ENCODE assay signal across 8 cellular contexts in genomic region chr14:74038015-74038859, GRCh38. TPM values are rescaled to one million over a fixed set of nuclear protein-coding genes. Genes with fewer than 3 reads are reported as not detected.
DNase-seq lines count a peak whose midpoint lies in the region; ATAC-seq and TF ChIP-seq lines count a peak whose summit lies in the region.

No MANE protein-coding gene starts in this region.

- DNase-seq in DND-41, result peak; percentile 22
- DNase-seq in Jurkat, Clone E6-1 (ENCODE audit: low read depth, low spot score), result peak; percentile 66
- DNase-seq in coronary artery (ENCODE audit: low spot score), result no peak
- peak in 1 of 3 donors; percentile 43 for DNase-seq in mucosa of descending colon
- no peak for DNase-seq in MG63
- no peak for DNase-seq in activated CD4-positive, alpha-beta T cell treated with anti-CD3 and anti-CD28 coated beads for 48 hours

- no peaks in the 10 kb centered on the region for H4K20me1 ChIP-seq in DND-41 (ENCODE audit: insufficient read depth, low read length)
- no peaks in the 10 kb centered on the region for H4K20me1 ChIP-seq in OCI-LY3 (ENCODE audit: insufficient read depth, low read length)

- H3K27me3 ChIP-seq in DND-41 (ENCODE audit: insufficient read depth, low read length, poor library complexity) (no peaks in the 10 kb centered on the region), OCI-LY3 (ENCODE audit: low read depth, low read length) (no peaks in the 10 kb centered on the region), MG63 (no peaks in the 10 kb centered on the region)

- H3K9me3 ChIP-seq in DND-41 (ENCODE audit: insufficient read depth, low read length, severe bottlenecking) (no peaks in the 10 kb centered on the region), OCI-LY3 (ENCODE audit: insufficient read depth, low read length) (no peaks in the 10 kb centered on the region), mucosa of descending colon (no peaks in the 10 kb centered on the region), MG63 (no peaks in the 10 kb centered on the region)

- H3K4me1 ChIP-seq in DND-41 (ENCODE audit: insufficient read depth, low read length) (no peaks in the 10 kb centered on the region), OCI-LY3 (ENCODE audit: low read length) (no peaks in the 10 kb centered on the region), mucosa of descending colon (ENCODE audit: low read depth) (no peaks in the 10 kb centered on the region)

- H2AFZ ChIP-seq in DND-41 (ENCODE audit: low read depth, low read length) (no peak overlapping the region), OCI-LY3 (ENCODE audit: low read depth, low read length) (no peak overlapping the region)

- ATAC-seq in DND-41 (ENCODE audit: insufficient read depth, low read depth) (peak; percentile 80), mucosa of descending colon (peak; percentile 64), GM18519 (IDR thresholded peaks at IDR 0.05; ENCODE audit: low FRiP score, unreplicated experiment) (no peak)

- H3K9ac ChIP-seq in DND-41 (ENCODE audit: low read depth, low read length) (no peak overlapping the region), OCI-LY3 (ENCODE audit: low read length) (no peak overlapping the region)

- H3K36me3 ChIP-seq in DND-41 (ENCODE audit: insufficient read depth, low read length) (no peaks in the 10 kb centered on the region), OCI-LY3 (replicated peaks; ENCODE audit: low read depth, low read length) (no peaks in the 10 kb centered on the region), mucosa of descending colon (ENCODE audit: low read depth) (no peaks in the 10 kb centered on the region), MG63 (no peaks in the 10 kb centered on the region)

- intact Hi-C loops in mucosa of descending colon (cut with DNase I, micrococcal nuclease), result no loop called here

- peak; percentile 81 for TF ChIP-seq CTCF in DND-41 (IDR thresholded peaks at IDR 0.05; ENCODE audit: borderline replicate concordance, extremely low read depth, low read length, poor library complexity, severe bottlenecking)
- TF ChIP-seq CTCF in OCI-LY3 (IDR thresholded peaks at IDR 0.05; ENCODE audit: low read depth, low read length), result peak; percentile 82
- TF ChIP-seq CTCF in coronary artery (IDR thresholded peaks at IDR 0.05), result peak; percentile 38
- TF ChIP-seq CTCF in mucosa of descending colon (IDR thresholded peaks at IDR 0.05), result peak; percentile 51

- H3K4me2 ChIP-seq in DND-41 (ENCODE audit: insufficient read depth, low read length) (no peak overlapping the region), OCI-LY3 (ENCODE audit: low read length) (no peak overlapping the region)

- H3K79me2 ChIP-seq in DND-41 (ENCODE audit: insufficient read depth, low read length) (no peaks in the 10 kb centered on the region), OCI-LY3 (ENCODE audit: low read length) (no peaks in the 10 kb centered on the region)

- no peak overlapping the region for H3K4me3 ChIP-seq in DND-41 (ENCODE audit: low read depth in 1 of 2, low read length in 2 of 2)
- no peak overlapping the region for H3K4me3 ChIP-seq in Jurkat, Clone E6-1 (ENCODE audit: low read length)
- no peak overlapping the region for H3K4me3 ChIP-seq in OCI-LY3 (ENCODE audit: low read length)
- no peak overlapping the region for H3K4me3 ChIP-seq in coronary artery
- no peak overlapping the region for H3K4me3 ChIP-seq in mucosa of descending colon
- H3K4me3 ChIP-seq in MG63, result no peak overlapping the region

- H3K27ac ChIP-seq in DND-41 (ENCODE audit: low read length) (no peak overlapping the region), OCI-LY3 (ENCODE audit: low read length) (no peak overlapping the region), coronary artery (no peak overlapping the region)

RNA-seq across cellular contexts. Expression of gene BBOF1, which starts 19.1 kb away (rescaled TPM):
- 7.6 TPM for polyA plus RNA-seq in Jurkat, Clone E6-1 (2012; ENCODE audit: insufficient read depth, insufficient read length)
- 1 to 10 TPM; 3.9 to 6.8 (median 4.1) TPM for total RNA-seq in mucosa of descending colon
- 0.92 and 5.5 TPM in 2 replicates for total RNA-seq in MG63 (2014; rRNA removed; shearing (Covaris generic); ENCODE audit: low replicate concordance)

RNA-seq across cellular contexts. Expression of gene ENTPD5, which starts 19.1 kb away (rescaled TPM):
- polyA plus RNA-seq in Jurkat, Clone E6-1 (2012; ENCODE audit: insufficient read depth, insufficient read length), result 27.0 TPM
- total RNA-seq in mucosa of descending colon, result 100 to 1,000 TPM in 2 of 3 donors, 10 to 100 TPM in 1; 79.9 to 296 (median 153) TPM
- total RNA-seq in MG63 (2014; rRNA removed; shearing (Covaris generic); ENCODE audit: low replicate concordance), result 1.2 and 4.5 TPM in 2 replicates

RNA-seq across cellular contexts. Expression of gene ALDH6A1, which starts 46.0 kb away (rescaled TPM):
- 12.0 TPM for polyA plus RNA-seq in Jurkat, Clone E6-1 (2012; ENCODE audit: insufficient read depth, insufficient read length)
- 10 to 100 TPM; 26.7 to 42.1 (median 32.6) TPM for total RNA-seq in mucosa of descending colon
- 6.6 and 24.9 TPM in 2 replicates for total RNA-seq in MG63 (2014; rRNA removed; shearing (Covaris generic); ENCODE audit: low replicate concordance)

RNA-seq across cellular contexts. Expression of gene LIN52, which starts 46.5 kb away (rescaled TPM):
- polyA plus RNA-seq in Jurkat, Clone E6-1 (2012; ENCODE audit: insufficient read depth, insufficient read length), result 10.5 TPM
- 1 to 10 TPM; 4.1 to 9.0 (median 7.4) TPM for total RNA-seq in mucosa of descending colon
- 6.9 and 9.8 TPM in 2 replicates for total RNA-seq in MG63 (2014; rRNA removed; shearing (Covaris generic); ENCODE audit: low replicate concordance)

Comparison
In these comparisons a context has a peak if more than half of its experiments do, and no peak if none do; other contexts are left out.
1. DNase-seq: peak in DND-41 (single experiment) and Jurkat, Clone E6-1 (single experiment); none in coronary artery (single experiment), MG63 (single experiment) and activated CD4-positive, alpha-beta T cell treated with anti-CD3 and anti-CD28 coated beads for 48 hours (single experiment).
2. RNA of gene ENTPD5, which starts 19.1 kb away (total RNA-seq): 79.9 to 296 TPM in mucosa of descending colon; 1.2 to 4.5 TPM in MG63; every median in the first group is over 10 times any median in the second.
3. Peak in every context shown above with its lines, with median percentiles within 50 percentile points of each other: CTCF ChIP-seq.